ENCODE assay signal across 9 cellular contexts in the genomic region with DNA sequence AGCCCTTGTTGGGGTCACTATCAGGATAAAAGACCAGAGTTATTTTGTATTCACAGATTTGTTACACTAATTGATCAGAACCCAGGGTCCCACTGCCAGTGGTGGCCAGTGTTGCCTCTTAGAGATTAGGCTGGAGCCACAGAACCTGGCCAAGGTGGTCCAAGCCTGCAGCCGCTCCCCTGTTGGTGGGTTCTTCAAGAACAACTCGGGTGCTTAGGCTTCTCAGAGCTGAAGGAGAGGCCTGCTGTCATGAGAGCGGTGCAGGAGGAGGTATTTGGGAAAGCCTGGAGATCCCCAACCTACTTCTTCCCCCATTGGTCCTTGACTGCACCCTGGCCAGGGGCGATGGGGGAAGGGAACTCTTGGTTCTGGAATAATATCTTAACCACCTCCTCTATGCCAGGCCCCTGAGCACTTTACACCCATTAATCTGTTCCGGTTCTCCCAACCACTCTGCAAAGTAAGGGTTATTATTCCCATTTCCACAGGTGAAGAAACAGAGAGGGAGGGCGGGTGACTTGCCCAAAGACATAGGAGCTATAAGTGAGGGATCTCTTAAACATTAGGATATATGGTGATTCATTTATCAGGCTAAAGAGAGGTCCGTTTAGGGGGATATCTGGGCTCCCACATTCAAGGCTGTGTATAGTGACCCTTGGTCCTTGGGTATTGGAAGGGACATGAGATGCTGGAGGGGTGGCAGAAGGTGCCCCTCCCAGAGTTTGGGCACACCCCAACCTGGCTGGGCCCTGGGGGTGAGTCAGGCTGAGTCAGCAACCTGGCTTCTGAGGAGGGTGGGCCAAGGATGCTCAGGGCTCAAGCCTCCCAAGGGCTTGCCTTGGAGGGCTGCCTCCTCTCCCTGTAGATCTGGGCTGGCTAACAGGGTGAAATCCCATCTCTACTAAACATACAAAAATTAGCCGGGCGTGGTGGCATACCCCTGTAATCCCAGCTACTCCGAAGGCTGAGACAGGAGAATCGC. TPM values are rescaled to one million over a fixed set of nuclear protein-coding genes. Genes with fewer than 3 reads are reported as not detected.
DNase-seq lines count a peak whose midpoint lies in the region; ATAC-seq and TF ChIP-seq lines count a peak whose summit lies in the region.
"Had no signal": no experiment of that assay in that cellular context is flagged by ENCODE, and none has a peak within 500 bp of the region (broad histone marks: within the 10 kb centered on the region; RNA-seq: fewer than 3 reads in every experiment).

No MANE protein-coding gene starts in this region.

- no peak for DNase-seq in CD8-positive, alpha-beta memory T cell
- DNase-seq in Panc1 (ENCODE audit: low read depth, low spot score) = no peak
- no peak for DNase-seq in esophagus muscularis mucosa (ENCODE audit: extremely low spot score)
- no peak for DNase-seq in progenitor cell of endocrine pancreas (ENCODE audit: low spot score, unreplicated experiment)
- DNase-seq in mucosa of descending colon = no peak
- no peak for DNase-seq in stimulated activated naive CD4-positive, alpha-beta T cell (lab: John Stamatoyannopoulos, UW)

- no peak for TF ChIP-seq EP300 in esophagus muscularis mucosa (IDR thresholded peaks at IDR 0.05)

- H3K9me3 Mint-ChIP-seq in CD8-positive, alpha-beta memory T cell = no peaks in the 10 kb centered on the region
- H3K9me3 Mint-ChIP-seq in progenitor cell of endocrine pancreas (ENCODE audit: low read depth) = no peaks in the 10 kb centered on the region

- no peaks in the 10 kb centered on the region for H3K36me3 ChIP-seq in CD8-positive, alpha-beta memory T cell (ENCODE audit: insufficient read depth, low read length)
- no peaks in the 10 kb centered on the region; the same call in none of the 2 replicates for H3K36me3 ChIP-seq in Panc1 (ENCODE audit: control insufficient read depth, insufficient read depth, low read length)
- peaks cover 0 to under 1% (median 0%) of the 10 kb centered on the region in 4 donors for H3K36me3 ChIP-seq in esophagus muscularis mucosa
- H3K36me3 ChIP-seq in mucosa of descending colon (ENCODE audit: low read depth) = no peaks in the 10 kb centered on the region

- TF ChIP-seq CTCF in Panc1 (IDR thresholded peaks at IDR 0.05) (no peak), esophagus muscularis mucosa (IDR thresholded peaks at IDR 0.05) (no peak), progenitor cell of endocrine pancreas (IDR thresholded peaks at IDR 0.05; ENCODE audit: unreplicated experiment) (no peak), mucosa of descending colon (IDR thresholded peaks at IDR 0.05) (no peak)

- intact Hi-C loops in Panc1 (cut with micrococcal nuclease; ENCODE audit: unreplicated experiment) = loop anchor here (5.0 kb wide), 1 partner anchor 44 kb away; no protein-coding TSS in a partner anchor
- intact Hi-C loops in esophagus muscularis mucosa (cut with DNase I) = loop anchor here (2.0 kb wide), 1 partner anchor 32 kb away; no protein-coding TSS in a partner anchor
- intact Hi-C loops in mucosa of descending colon (cut with DNase I, micrococcal nuclease) = loop anchor here (10.0 kb wide), 2 partner anchors 46 to 96 kb away; no protein-coding TSS in a partner anchor

- CTCF ChIA-PET in CD8-positive, alpha-beta memory T cell (lab: Charles Lee) = interaction anchor here (0.8 to 3.1 kb wide), 9 partner anchors 8 to 572 kb away, joined by 3 to 21 read pairs (median 4); partner anchors contain the start of genes GPN2, KDF1 and TENT5B
- CTCF ChIA-PET in Panc1 (lab: Charles Lee) = interaction anchor here (0.6 to 1.3 kb wide), 6 partner anchors 20 to 169 kb away, joined by 3 to 7 read pairs (median 5); no protein-coding TSS in a partner anchor

- H3K4me1 Mint-ChIP-seq in CD8-positive, alpha-beta memory T cell = peaks cover 7 to 15% (median 7%) of the 10 kb centered on the region in 3 donors
- peaks cover 41% of the 10 kb centered on the region for H3K4me1 Mint-ChIP-seq in progenitor cell of endocrine pancreas (ENCODE audit: low read depth)

- no peak for TF ChIP-seq POLR2A in esophagus muscularis mucosa (IDR thresholded peaks at IDR 0.05; ENCODE audit: low read depth)

- no peaks in the 10 kb centered on the region for H3K9me3 ChIP-seq in CD8-positive, alpha-beta memory T cell (ENCODE audit: low read length)
- no peaks in the 10 kb centered on the region for H3K9me3 ChIP-seq in Panc1 (ENCODE audit: control insufficient read depth, insufficient read depth, low read depth, low read length)
- no peaks in the 10 kb centered on the region for H3K9me3 ChIP-seq in esophagus muscularis mucosa
- no peaks in the 10 kb centered on the region for H3K9me3 ChIP-seq in mucosa of descending colon

- peak overlapping the region; percentile 64 for H3K4me3 ChIP-seq in CD8-positive, alpha-beta memory T cell (ENCODE audit: low read length)
- peak overlapping the region in 1 of 2 experiments; percentile 59; a peak in 1 of 4 replicates for H3K4me3 ChIP-seq in Panc1 (ENCODE audit: low read depth in 2 of 2, low read length in 2 of 2)
- H3K4me3 ChIP-seq in esophagus muscularis mucosa = peak overlapping the region in 3 of 4 donors; percentile 43 to 46 (median 44)
- H3K4me3 ChIP-seq in mucosa of descending colon = no peak overlapping the region

- peaks cover 26% of the 10 kb centered on the region for H3K27me3 ChIP-seq in CD8-positive, alpha-beta memory T cell (ENCODE audit: insufficient read depth, low read length, poor library complexity, severe bottlenecking)
- H3K27me3 ChIP-seq in Panc1 (ENCODE audit: control insufficient read depth, insufficient read depth, low read length) (no peaks in the 10 kb centered on the region), esophagus muscularis mucosa (peaks cover 0 to 4% (median 0%) of the 10 kb centered on the region in 4 donors)

- H3K27me3 Mint-ChIP-seq in CD8-positive, alpha-beta memory T cell = peaks cover 35 to 40% of the 10 kb centered on the region in 2 donors
- peaks cover 2% of the 10 kb centered on the region for H3K27me3 Mint-ChIP-seq in progenitor cell of endocrine pancreas

- WGBS in esophagus muscularis mucosa = 87% methylated on average over 10 of the region's 11 CpGs

- no TSS peak for BruUV-seq in Panc1 (replicated peaks; lab: Mats Ljungman, UMichigan)

- in situ Hi-C loops in Panc1 (cut with HindIII; ENCODE audit: low pct_unique_long_range_greater_than_20kb, low sequenced_read_pairs) = no loop called here

- H3K4me3 Mint-ChIP-seq in CD8-positive, alpha-beta memory T cell = peak overlapping the region in 1 of 7 donors; percentile 79
- no peak overlapping the region for H3K4me3 Mint-ChIP-seq in progenitor cell of endocrine pancreas (ENCODE audit: low read depth)

- no peaks in the 10 kb centered on the region for H3K36me3 Mint-ChIP-seq in CD8-positive, alpha-beta memory T cell
- peaks cover 7% of the 10 kb centered on the region for H3K36me3 Mint-ChIP-seq in progenitor cell of endocrine pancreas (ENCODE audit: insufficient read depth)

- H3K27ac Mint-ChIP-seq in CD8-positive, alpha-beta memory T cell = no peak overlapping the region
- H3K27ac Mint-ChIP-seq in progenitor cell of endocrine pancreas = peak overlapping the region; percentile 77

- no peak overlapping the region for H3K27ac ChIP-seq in CD8-positive, alpha-beta memory T cell (ENCODE audit: low read depth, low read length)
- H3K27ac ChIP-seq in Panc1 (ENCODE audit: low read length) = peak overlapping the region; percentile 82
- peak overlapping the region; percentile 93 to 97 (median 95) for H3K27ac ChIP-seq in esophagus muscularis mucosa (replicated peaks in 1 of 4)

- POLR2A ChIA-PET in CD8-positive, alpha-beta memory T cell (lab: Charles Lee) = no interaction called here
- POLR2A ChIA-PET in Panc1 (lab: Charles Lee) = interaction anchor here (0.6 kb wide), 1 partner anchor 20 kb away, joined by 4 read pairs; no protein-coding TSS in a partner anchor

- H3K4me1 ChIP-seq in CD8-positive, alpha-beta memory T cell (ENCODE audit: insufficient read depth, low read length) = peaks cover 10% of the 10 kb centered on the region
- H3K4me1 ChIP-seq in Panc1 (ENCODE audit: control insufficient read depth, insufficient read depth, low read length) (peaks cover 70% of the 10 kb centered on the region), esophagus muscularis mucosa (peaks cover 67 to 98% (median 95%) of the 10 kb centered on the region in 4 donors), mucosa of descending colon (ENCODE audit: low read depth) (peaks cover 8% of the 10 kb centered on the region)

- ATAC-seq in Panc1 = peak; percentile 35
- no peak for ATAC-seq in GM21526 (IDR thresholded peaks at IDR 0.05; ENCODE audit: low FRiP score, unreplicated experiment)
- ATAC-seq in mucosa of descending colon = no peak
- no peak for ATAC-seq in activated CD4-positive, CD25-positive, alpha-beta regulatory T cell treated with anti-CD3 and anti-CD28 coated beads, Interleukin-2, amount 50 U/mL, for 24 hours

RNA-seq across cellular contexts. Expression of gene TRNP1, which starts 5.1 kb away (rescaled TPM):
- 1 to 10 TPM in 1 of 2 experiments, under 1 TPM in 1; 0.73 to 1.2 TPM for total RNA-seq in CD8-positive, alpha-beta memory T cell
- not detected for polyA plus RNA-seq in CD8-positive, alpha-beta memory T cell
- 81.2 TPM for total RNA-seq in Panc1 (2021; ENCODE audit: unreplicated experiment)
- polyA plus RNA-seq in Panc1 (2012; ENCODE audit: insufficient read length) = 95.3 TPM
- 10 to 100 TPM; 33.6 to 50.3 (median 41.5) TPM for total RNA-seq in esophagus muscularis mucosa
- 48.8 and 49.3 TPM in 2 replicates for total RNA-seq in progenitor cell of endocrine pancreas
- 10 to 100 TPM in 1 of 3 donors, 1 to 10 TPM in 2; 1.0 to 16.8 (median 3.0) TPM for total RNA-seq in mucosa of descending colon

RNA-seq across cellular contexts. Expression of gene TENT5B, which starts 14.0 kb away (rescaled TPM):
- total RNA-seq in CD8-positive, alpha-beta memory T cell = not detected
- not detected for polyA plus RNA-seq in CD8-positive, alpha-beta memory T cell
- total RNA-seq in Panc1 (2021; ENCODE audit: unreplicated experiment) = 12.6 TPM
- polyA plus RNA-seq in Panc1 (2012; ENCODE audit: insufficient read length) = 9.5 TPM
- total RNA-seq in esophagus muscularis mucosa = 100 to 1,000 TPM; 168 to 299 (median 239) TPM
- total RNA-seq in progenitor cell of endocrine pancreas = 5.1 and 5.7 TPM in 2 replicates
- 10 to 100 TPM in 1 of 3 donors, 1 to 10 TPM in 1, under 1 TPM in 1; 0.43 to 29.7 (median 5.7) TPM for total RNA-seq in mucosa of descending colon

RNA-seq across cellular contexts. Expression of gene KDF1, which starts 38.3 kb away (rescaled TPM):
- total RNA-seq in CD8-positive, alpha-beta memory T cell = under 1 TPM; 0.24 to 0.39 TPM
- polyA plus RNA-seq in CD8-positive, alpha-beta memory T cell = 4.6 TPM
- 3.2 TPM for total RNA-seq in Panc1 (2021; ENCODE audit: unreplicated experiment)
- 3.8 TPM for polyA plus RNA-seq in Panc1 (2012; ENCODE audit: insufficient read length)
- total RNA-seq in esophagus muscularis mucosa = under 1 TPM in 2 of 4 donors, not detected in 2; 0.33 to 0.42 TPM
- total RNA-seq in progenitor cell of endocrine pancreas = 22.2 and 26.1 TPM in 2 replicates
- 10 to 100 TPM; 10.1 to 27.0 (median 20.4) TPM for total RNA-seq in mucosa of descending colon
- total RNA-seq: subcutaneous adipose tissue had no signal

Comparison
In these comparisons a context has a peak if more than half of its experiments do, and no peak if none do; other contexts are left out.
1. RNA of gene TENT5B, which starts 14.0 kb away (total RNA-seq): 168 to 299 TPM in esophagus muscularis mucosa; 12.6 TPM in Panc1 (single experiment), 0.43 to 29.7 TPM in mucosa of descending colon, 5.1 to 5.7 TPM in progenitor cell of endocrine pancreas and not detected in CD8-positive, alpha-beta memory T cell; every median in the first group is over 4 times any median in the second.